Comparison of ENCODE assay signal across 12 cellular contexts in genomic region chr12:93679308-93679933, GRCh38. TPM values are rescaled to one million over a fixed set of nuclear protein-coding genes. Genes with fewer than 3 reads are reported as not detected.
DNase-seq lines count a peak whose midpoint lies in the region; ATAC-seq and TF ChIP-seq lines count a peak whose summit lies in the region.
"Had no signal": no experiment of that assay in that cellular context is flagged by ENCODE, and none has a peak within 500 bp of the region (broad histone marks: within the 10 kb centered on the region; RNA-seq: fewer than 3 reads in every experiment).

No MANE protein-coding gene starts in this region.

- POLR2A ChIA-PET in CD8-positive, alpha-beta T cell (lab: Charles Lee) = interaction anchor here (1.7 kb wide), 1 partner anchor 13 kb away, joined by 3 read pairs; no protein-coding TSS in a partner anchor

- TF ChIP-seq CTCF in CD8-positive, alpha-beta T cell (IDR thresholded peaks at IDR 0.05) = no peak
- TF ChIP-seq CTCF in nephron progenitor cell (IDR thresholded peaks at IDR 0.05) = no peak

- H3K27me3 ChIP-seq in CD8-positive, alpha-beta T cell (ENCODE audit: insufficient read depth, low read length) = no peaks in the 10 kb centered on the region
- H3K27me3 ChIP-seq in endocrine pancreas (ENCODE audit: control insufficient read depth, insufficient read depth, low read length) = no peaks in the 10 kb centered on the region

- CTCF ChIA-PET in CD8-positive, alpha-beta T cell (lab: Charles Lee) = interaction anchor here (0.8 to 2.0 kb wide), 2 partner anchors 421 to 423 kb away, joined by 3 to 16 read pairs; no protein-coding TSS in a partner anchor

- no peak for DNase-seq in CD8-positive, alpha-beta T cell
- DNase-seq in M059J (ENCODE audit: low read depth) = peak; percentile 68
- DNase-seq in nephron progenitor cell = no peak
- no peak for DNase-seq in NCI-H1092 treated with DMSO at 0.1 percent for 48 hours (lab: John Stamatoyannopoulos, UW)
- DNase-seq in stimulated activated naive CD4-positive, alpha-beta T cell treated with Interleukin-2 at 50 U/mL for 16 hours (lab: John Stamatoyannopoulos, UW) = no peak
- DNase-seq: activated CD4-positive, alpha-beta T cell treated with anti-CD3 and anti-CD28 coated beads for 48 hours; GOT3; nucleus accumbens had no signal

- no peak for ATAC-seq in CD8-positive, alpha-beta T cell
- ATAC-seq in GM18519 (IDR thresholded peaks at IDR 0.05; ENCODE audit: low FRiP score, unreplicated experiment) = no peak
- ATAC-seq in HG03097 (IDR thresholded peaks at IDR 0.05; ENCODE audit: low FRiP score, unreplicated experiment) = no peak

- H3K4me1 ChIP-seq in CD8-positive, alpha-beta T cell (ENCODE audit: insufficient read depth, low read length) = peaks cover 13% of the 10 kb centered on the region
- peaks cover 16% of the 10 kb centered on the region for H3K4me1 ChIP-seq in endocrine pancreas (ENCODE audit: control insufficient read depth, insufficient read depth, low read length)

- peak overlapping the region; percentile 6 for H3K4me3 Mint-ChIP-seq in CD8-positive, alpha-beta T cell
- H3K4me3 Mint-ChIP-seq in nephron progenitor cell = peak overlapping the region; percentile 94
- H3K4me3 Mint-ChIP-seq: dendritic cell treated with granulocyte-macrophage colony-stimulating factor and Interleukin-4, amounts not matched to agents 40 ng/mL and 50 ng/mL, for 4 days had no signal

- H3K27ac ChIP-seq in CD8-positive, alpha-beta T cell (ENCODE audit: low read depth, low read length) = no peak overlapping the region

- H3K36me3 ChIP-seq in CD8-positive, alpha-beta T cell (ENCODE audit: insufficient read depth, low read length) = no peaks in the 10 kb centered on the region
- no peaks in the 10 kb centered on the region for H3K36me3 ChIP-seq in endocrine pancreas (ENCODE audit: control insufficient read depth, insufficient read depth, low read length)

- no peaks in the 10 kb centered on the region for H3K27me3 Mint-ChIP-seq in CD8-positive, alpha-beta T cell (ENCODE audit: low read depth)
- peaks cover 6% of the 10 kb centered on the region for H3K27me3 Mint-ChIP-seq in nephron progenitor cell (ENCODE audit: low read depth, poor library complexity)

- intact Hi-C loops in CD8-positive, alpha-beta T cell (cut with DNase I, micrococcal nuclease) = loop anchor here (2.0 to 10.0 kb wide), 10 partner anchors 61 to 1868 kb away; partner anchors contain the start of genes METAP2 (in 2 of the 2) and NDUFA12 (in 1 of the 2)

- no peaks in the 10 kb centered on the region for H3K9me3 Mint-ChIP-seq in CD8-positive, alpha-beta T cell
- H3K9me3 Mint-ChIP-seq in nephron progenitor cell = no peaks in the 10 kb centered on the region
- H3K9me3 Mint-ChIP-seq: dendritic cell treated with granulocyte-macrophage colony-stimulating factor and Interleukin-4, amounts not matched to agents 40 ng/mL and 50 ng/mL, for 4 days had no signal

- peaks cover 54% of the 10 kb centered on the region for H3K4me1 Mint-ChIP-seq in CD8-positive, alpha-beta T cell (ENCODE audit: low read depth)
- peaks cover 57% of the 10 kb centered on the region for H3K4me1 Mint-ChIP-seq in nephron progenitor cell

- peak overlapping the region; percentile 100 for H3K27ac Mint-ChIP-seq in CD8-positive, alpha-beta T cell
- peak overlapping the region; percentile 100 for H3K27ac Mint-ChIP-seq in nephron progenitor cell
- H3K27ac Mint-ChIP-seq: dendritic cell treated with granulocyte-macrophage colony-stimulating factor and Interleukin-4, amounts not matched to agents 40 ng/mL and 50 ng/mL, for 4 days had no signal

- peaks cover 25% of the 10 kb centered on the region for H3K36me3 Mint-ChIP-seq in CD8-positive, alpha-beta T cell
- no peaks in the 10 kb centered on the region for H3K36me3 Mint-ChIP-seq in nephron progenitor cell (ENCODE audit: low read depth)

- H3K9ac ChIP-seq in endocrine pancreas (ENCODE audit: control insufficient read depth, insufficient read depth, low read length) = no peak overlapping the region

- no peaks in the 10 kb centered on the region for H3K9me3 ChIP-seq in CD8-positive, alpha-beta T cell (ENCODE audit: low read length)
- H3K9me3 ChIP-seq in endocrine pancreas (ENCODE audit: control insufficient read depth, low read length) = no peaks in the 10 kb centered on the region

- H3K4me3 ChIP-seq in CD8-positive, alpha-beta T cell (ENCODE audit: low read depth, low read length) = no peak overlapping the region
- H3K4me3 ChIP-seq in endocrine pancreas (ENCODE audit: control insufficient read depth, insufficient read depth, low read length) = peak overlapping the region; percentile 34

RNA-seq across cellular contexts. Expression of gene CRADD, which starts 2.2 kb away (rescaled TPM):
- 1 to 10 TPM; 5.3 to 5.7 TPM for total RNA-seq in CD8-positive, alpha-beta T cell
- 17.2 and 48.6 TPM in 2 replicates for total RNA-seq in M059J (2014; rRNA removed; shearing (Covaris generic))
